11 cellular contexts compared by ENCODE assay signal in the genomic region with DNA sequence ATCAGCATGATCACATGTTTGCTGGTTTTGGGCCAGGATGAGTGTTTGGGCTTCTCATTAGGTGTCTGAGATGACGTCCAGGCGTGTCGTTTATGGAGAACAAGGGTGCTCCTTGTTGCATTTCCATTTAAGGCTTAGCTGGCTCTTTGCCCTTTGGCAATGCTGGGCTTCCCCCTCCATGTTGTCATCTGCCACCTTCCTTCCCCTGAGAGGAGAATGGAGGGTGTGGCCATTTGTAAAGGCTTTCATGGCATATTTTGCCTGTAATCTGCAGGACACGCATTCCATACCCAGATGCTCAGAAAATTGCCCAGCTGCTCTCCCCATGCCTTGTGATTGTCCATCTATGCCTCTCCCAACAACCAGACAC. TPM values are rescaled to one million over a fixed set of nuclear protein-coding genes. Genes with fewer than 3 reads are reported as not detected.
DNase-seq lines count a peak whose midpoint lies in the region; ATAC-seq and TF ChIP-seq lines count a peak whose summit lies in the region.
"Had no signal": no experiment of that assay in that cellular context is flagged by ENCODE, and none has a peak within 500 bp of the region (broad histone marks: within the 10 kb centered on the region; RNA-seq: fewer than 3 reads in every experiment).

No MANE protein-coding gene starts in this region.

- no peaks in the 10 kb centered on the region for H3K36me3 Mint-ChIP-seq in nephron progenitor cell (ENCODE audit: low read depth)

- no peak overlapping the region for H3K4me3 Mint-ChIP-seq in nephron progenitor cell

- peak; percentile 16 for ATAC-seq in lung (ENCODE audit: insufficient read depth, low FRiP score)
- ATAC-seq in HG03354 (IDR thresholded peaks at IDR 0.05; ENCODE audit: poor library complexity, severe bottlenecking, unreplicated experiment) = no peak

- peak; percentile 70 for DNase-seq in Caki2 (ENCODE audit: low read depth)
- peak; percentile 95 for DNase-seq in NCI-H1092 treated with DMSO at 0.1 percent for 48 hours (lab: John Stamatoyannopoulos, UW)
- peak; percentile 42 for DNase-seq in SKM-1 (lab: John Stamatoyannopoulos, UW; ENCODE audit: unreplicated experiment)
- peak; percentile 60 for DNase-seq in lung (ENCODE audit: low spot score)
- no peak for DNase-seq in nephron progenitor cell
- no peak for DNase-seq in GM10248 (ENCODE audit: extremely low spot score)
- no peak for DNase-seq in OCI-M2 (lab: John Stamatoyannopoulos, UW; ENCODE audit: unreplicated experiment)
- DNase-seq: Kasumi-1 had no signal

- no peak overlapping the region for H3K27ac Mint-ChIP-seq in nephron progenitor cell

- H3K4me1 Mint-ChIP-seq in nephron progenitor cell = peaks cover 11% of the 10 kb centered on the region

- no peak for TF ChIP-seq CTCF in lung (IDR thresholded peaks at IDR 0.05; ENCODE audit: control extremely low read depth, extremely low read depth)
- no peak for TF ChIP-seq CTCF in nephron progenitor cell (IDR thresholded peaks at IDR 0.05)
- no peak for TF ChIP-seq CTCF in GM10248 (IDR thresholded peaks at IDR 0.05; ENCODE audit: control extremely low read depth, extremely low read depth, low read depth, missing control alignments)

- in situ Hi-C loops in Caki2 (cut with HindIII; ENCODE audit: low pct_unique_long_range_greater_than_20kb, low sequenced_read_pairs) = no loop called here

- H3K27me3 ChIP-seq in lung (ENCODE audit: control insufficient read depth, insufficient read depth) = no peaks in the 10 kb centered on the region

- no peaks in the 10 kb centered on the region for H3K36me3 ChIP-seq in lung (ENCODE audit: control insufficient read depth in 2 of 2, insufficient read depth in 2 of 2, low read length in 2 of 2)

- 33 to 52% methylated on average over 4 of the region's 4 CpGs for WGBS in lung, 2 donors

- peaks cover 0 to 33% of the 10 kb centered on the region in 2 donors for H3K4me1 ChIP-seq in lung (ENCODE audit: control insufficient read depth in 2 of 2, insufficient read depth in 2 of 2, low read length in 2 of 2)

- CTCF ChIA-PET in GM10248 (lab: Yijun Ruan, JAX) = interaction anchor here (1.0 to 1.3 kb wide), 2 partner anchors 32 to 57 kb away, joined by 3 read pairs; no protein-coding TSS in a partner anchor

- no peak overlapping the region for H3K4me3 ChIP-seq in lung

- peak overlapping the region in 1 of 2 donors; percentile 56 for H3K27ac ChIP-seq in lung (ENCODE audit: low read depth in 1 of 2, low read length in 1 of 2)

- H3K9me3 ChIP-seq in lung (ENCODE audit: control insufficient read depth in 2 of 2, insufficient read depth in 1 of 2, low read length in 1 of 2) = no peaks in the 10 kb centered on the region

- POLR2A ChIA-PET in GM10248 (lab: Yijun Ruan, JAX) = no interaction called here

- no peaks in the 10 kb centered on the region for H3K9me3 Mint-ChIP-seq in nephron progenitor cell

- peaks cover 48% of the 10 kb centered on the region for H3K27me3 Mint-ChIP-seq in nephron progenitor cell (ENCODE audit: low read depth, poor library complexity)

RNA-seq across cellular contexts. Expression of a gene that starts 27.7 kb away (rescaled TPM):
- total RNA-seq in Caki2 (2014; rRNA removed; shearing (Covaris generic); ENCODE audit: low replicate concordance) = not detected in 2 replicates
- total RNA-seq in lung = 10 to 100 TPM in 1 of 2 donors, under 1 TPM in 1; 0.88 to 14.2 TPM
- 1 to 10 TPM; 1.9 to 4.3 TPM for polyA plus RNA-seq in lung
- total RNA-seq: osteocyte; T-helper 2 cell treated with Interferon-gamma antibody and Interleukin-4, amounts not matched to agents 100 ng/mL and 5 ng/mL, for 36 hours had no signal

Comparison
In these comparisons a context has a peak if more than half of its experiments do, and no peak if none do; other contexts are left out.
1. DNase-seq: peak in Caki2 (single experiment), NCI-H1092 treated with DMSO at 0.1 percent for 48 hours (single experiment), SKM-1 (single experiment) and lung (single experiment); none in nephron progenitor cell (single experiment), GM10248 (single experiment) and OCI-M2 (single experiment).